In genomic region chr2:64274399-64275173, GRCh38 we compare ENCODE assay signal across 10 cellular contexts.
DNase-seq lines count a peak whose midpoint lies in the region; ATAC-seq, FAIRE-seq and TF ChIP-seq lines count a peak whose summit lies in the region.
"Had no signal": no experiment of that assay in that cellular context is flagged by ENCODE, and none has a peak within 500 bp of the region (broad histone marks: within the 10 kb centered on the region; RNA-seq: fewer than 3 reads in every experiment).

No MANE protein-coding gene starts in this region.

- H2AFZ ChIP-seq in PC-9 (peak overlapping the region; percentile 77), parathyroid adenoma (no peak overlapping the region)

- H3K79me2 ChIP-seq in PC-9 (ENCODE audit: low read depth) (no peaks in the 10 kb centered on the region), parathyroid adenoma (no peaks in the 10 kb centered on the region)

- no peak overlapping the region for H3K9ac ChIP-seq in parathyroid adenoma
- H3K9ac ChIP-seq: neural progenitor cell had no signal

- no peak for FAIRE-seq in HTR-8/SVneo (lab: Jason Lieb, UNC)

- H3K27me3 ChIP-seq in CD4-positive, CD25-positive, alpha-beta regulatory T cell (ENCODE audit: control insufficient read depth, insufficient read depth, low read length), result no peaks in the 10 kb centered on the region
- no peaks in the 10 kb centered on the region for H3K27me3 ChIP-seq in PC-9 (ENCODE audit: insufficient read depth, low read depth)
- H3K27me3 ChIP-seq in parathyroid adenoma (ENCODE audit: control insufficient read depth, insufficient read depth, low read length), result no peaks in the 10 kb centered on the region
- no peaks in the 10 kb centered on the region for H3K27me3 ChIP-seq in aorta (ENCODE audit: control insufficient read depth in 1 of 2, insufficient read depth in 2 of 2, low read length in 1 of 2)
- H3K27me3 ChIP-seq: neural progenitor cell had no signal

- CTCF ChIA-PET in PC-9 (lab: Charles Lee), result interaction anchor here (0.9 kb wide), 1 partner anchor 70 kb away, joined by 3 read pairs; no protein-coding TSS in a partner anchor

- peaks cover 14% of the 10 kb centered on the region for H3K4me1 ChIP-seq in CD4-positive, CD25-positive, alpha-beta regulatory T cell (ENCODE audit: control insufficient read depth, insufficient read depth, low read length, poor library complexity, severe bottlenecking)
- H3K4me1 ChIP-seq in PC-9 (replicated peaks; ENCODE audit: insufficient read depth) (peaks cover 70% of the 10 kb centered on the region), parathyroid adenoma (peaks cover 11% of the 10 kb centered on the region), aorta (ENCODE audit: control insufficient read depth in 1 of 2, insufficient read depth in 2 of 2, low read length in 2 of 2) (no peaks in the 10 kb centered on the region)

- H3K4me3 ChIP-seq in CD4-positive, CD25-positive, alpha-beta regulatory T cell (ENCODE audit: low read depth, low read length), result no peak overlapping the region
- H3K4me3 ChIP-seq in PC-9, result peak overlapping the region; percentile 42; the same call in 1 of the 2 replicates
- no peak overlapping the region for H3K4me3 ChIP-seq in parathyroid adenoma (ENCODE audit: low read depth, low read length)
- no peak overlapping the region for H3K4me3 ChIP-seq in aorta (ENCODE audit: low read length in 2 of 2)
- H3K4me3 ChIP-seq: neural progenitor cell had no signal

- POLR2A ChIA-PET in PC-9 (lab: Charles Lee; ENCODE audit: unreplicated experiment), result interaction anchor here (0.6 to 1.1 kb wide), 5 partner anchors 38 to 953 kb away, joined by 3 to 10 read pairs (median 5); partner anchors contain the start of gene ACTR2

- H3K27ac ChIP-seq in CD4-positive, CD25-positive, alpha-beta regulatory T cell (ENCODE audit: insufficient read depth, low read length, poor library complexity, severe bottlenecking), result no peak overlapping the region
- peak overlapping the region; percentile 93 for H3K27ac ChIP-seq in PC-9
- peak overlapping the region; percentile 67 for H3K27ac ChIP-seq in parathyroid adenoma
- H3K27ac ChIP-seq in aorta (ENCODE audit: low read depth in 1 of 2, low read length in 2 of 2), result no peak overlapping the region
- H3K27ac ChIP-seq: neural progenitor cell had no signal

- peaks cover 4% of the 10 kb centered on the region for H3K27me3 Mint-ChIP-seq in CD4-positive, CD25-positive, alpha-beta regulatory T cell
- H3K27me3 Mint-ChIP-seq in endothelial cell (ENCODE audit: unreplicated experiment), result peaks cover 4% of the 10 kb centered on the region

- H3K27ac Mint-ChIP-seq in CD4-positive, CD25-positive, alpha-beta regulatory T cell, result peak overlapping the region in 2 of 3 donors; percentile 47 to 51
- H3K27ac Mint-ChIP-seq in endothelial cell (ENCODE audit: unreplicated experiment), result peak overlapping the region; percentile 94

- no peaks in the 10 kb centered on the region for H4K20me1 ChIP-seq in PC-9 (ENCODE audit: insufficient read depth)

- peaks cover 25 to 49% (median 28%) of the 10 kb centered on the region in 4 donors for H3K4me1 Mint-ChIP-seq in CD4-positive, CD25-positive, alpha-beta regulatory T cell
- peaks cover 51% of the 10 kb centered on the region for H3K4me1 Mint-ChIP-seq in endothelial cell (ENCODE audit: unreplicated experiment)

- peaks cover 62% of the 10 kb centered on the region for H3F3A ChIP-seq in PC-9 (ENCODE audit: insufficient read depth, low read depth)

- no peak for DNase-seq in CD4-positive, CD25-positive, alpha-beta regulatory T cell
- DNase-seq in PC-9, result peak in 1 of 2 experiments; percentile 41
- DNase-seq in endothelial cell (ENCODE audit: low spot score), result no peak
- no peak for DNase-seq in COLO829 (ENCODE audit: low spot score)
- DNase-seq in HTR-8/SVneo (ENCODE audit: insufficient read length, low spot score), result no peak
- DNase-seq in aorta, result no peak
- DNase-seq: NCI-H774 had no signal

- H3K9me3 Mint-ChIP-seq in CD4-positive, CD25-positive, alpha-beta regulatory T cell, result peaks cover 0 to 7% (median 0%) of the 10 kb centered on the region in 7 donors
- no peaks in the 10 kb centered on the region for H3K9me3 Mint-ChIP-seq in endothelial cell (ENCODE audit: unreplicated experiment)

- intact Hi-C loops in PC-9 (cut with micrococcal nuclease; ENCODE audit: unreplicated experiment) (loop anchor here (10.0 kb wide), 3 partner anchors 430 to 560 kb away; partner anchors contain the start of gene UGP2), aorta (cut with DNase I) (no loop called here)

- H3K4me2 ChIP-seq in PC-9 (peak overlapping the region; percentile 74), parathyroid adenoma (ENCODE audit: low read length) (no peak overlapping the region)
- H3K4me2 ChIP-seq: neural progenitor cell had no signal

- peaks cover 9% of the 10 kb centered on the region for H3K36me3 Mint-ChIP-seq in CD4-positive, CD25-positive, alpha-beta regulatory T cell
- H3K36me3 Mint-ChIP-seq in endothelial cell (ENCODE audit: low read depth, unreplicated experiment), result peaks cover 12% of the 10 kb centered on the region
- H3K36me3 Mint-ChIP-seq: neural progenitor cell had no signal

- WGBS in aorta, 2 donors, result 89 to 95% methylated on average over 2 of the region's 2 CpGs

- H3K9me3 ChIP-seq in CD4-positive, CD25-positive, alpha-beta regulatory T cell (ENCODE audit: control insufficient read depth in 2 of 2, low read length in 2 of 2), result no peaks in the 10 kb centered on the region
- H3K9me3 ChIP-seq in PC-9 (ENCODE audit: insufficient read depth, low read depth) (peaks cover 7% of the 10 kb centered on the region; the same call in 1 of the 2 replicates), parathyroid adenoma (ENCODE audit: control insufficient read depth, low read length) (no peaks in the 10 kb centered on the region), aorta (ENCODE audit: control insufficient read depth, low read length) (no peaks in the 10 kb centered on the region)

- ATAC-seq in CD4-positive, CD25-positive, alpha-beta regulatory T cell (ENCODE audit: low read depth in 2 of 2), result no peak
- ATAC-seq in GM18520 (IDR thresholded peaks at IDR 0.05; ENCODE audit: unreplicated experiment) (no peak), aorta (ENCODE audit: low FRiP score) (no peak)

- peak overlapping the region in 1 of 4 donors; percentile 30 for H3K4me3 Mint-ChIP-seq in CD4-positive, CD25-positive, alpha-beta regulatory T cell
- H3K4me3 Mint-ChIP-seq in endothelial cell (ENCODE audit: unreplicated experiment), result no peak overlapping the region
- H3K4me3 Mint-ChIP-seq: neural progenitor cell had no signal

- H3K9me2 ChIP-seq in PC-9 (ENCODE audit: insufficient read depth), result no peaks in the 10 kb centered on the region

- no TSS peak for BruUV-seq in PC-9 (replicated peaks; lab: Mats Ljungman, UMichigan)

- TF ChIP-seq CTCF in PC-9 (conservative IDR thresholded peaks at IDR 0.05), result no peak
- no peak for TF ChIP-seq CTCF in endothelial cell (IDR thresholded peaks at IDR 0.05; ENCODE audit: unreplicated experiment)
- TF ChIP-seq CTCF in parathyroid adenoma (IDR thresholded peaks at IDR 0.05), result no peak

- no peaks in the 10 kb centered on the region for H3K36me3 ChIP-seq in CD4-positive, CD25-positive, alpha-beta regulatory T cell (ENCODE audit: control insufficient read depth, insufficient read depth, low read length)
- no peaks in the 10 kb centered on the region for H3K36me3 ChIP-seq in PC-9 (ENCODE audit: low read depth)
- no peaks in the 10 kb centered on the region for H3K36me3 ChIP-seq in parathyroid adenoma (ENCODE audit: control insufficient read depth, insufficient read depth, low read length)
- no peaks in the 10 kb centered on the region for H3K36me3 ChIP-seq in aorta (ENCODE audit: control insufficient read depth in 1 of 2, insufficient read depth in 2 of 2, low read length in 1 of 2)
- H3K36me3 ChIP-seq: neural progenitor cell had no signal

Comparison
In these comparisons a context has a peak if more than half of its experiments do, and no peak if none do; other contexts are left out.
1. H3K27ac ChIP-seq: peak in PC-9 (single experiment) and parathyroid adenoma (single experiment); none in CD4-positive, CD25-positive, alpha-beta regulatory T cell (single experiment) and aorta (0 of 2).